ENCODE assay signal across 30 cellular contexts in genomic region chr1:101967871-101968270, GRCh38. TPM values are rescaled to one million over a fixed set of nuclear protein-coding genes. Genes with fewer than 3 reads are reported as not detected.
"Had no signal": no experiment of that assay in that cellular context is flagged by ENCODE, and none has a peak within 500 bp of the region (broad histone marks: within the 10 kb centered on the region; RNA-seq: fewer than 3 reads in every experiment).

No MANE protein-coding gene starts in this region.

- H3K27me3 ChIP-seq: Peyer's patch, SJSA1 had no signal

- H3K4me2 ChIP-seq: KMS-11, PC-9 had no signal

- H3K27ac ChIP-seq: KMS-11, PC-9, Peyer's patch, SJSA1, SK-N-MC had no signal

- H3K4me3 ChIP-seq: PC-9, Peyer's patch, SJSA1, SK-N-MC had no signal

- H3K4me1 ChIP-seq: Peyer's patch, SJSA1 had no signal

- H3K36me3 ChIP-seq: Peyer's patch, SJSA1 had no signal

- H3K9me3 ChIP-seq: Peyer's patch, SJSA1 had no signal

- DNase-seq: IMR-90, NCI-H1092, NCI-H1105 treated with DMSO at 0.1 percent for 48 hours, NCI-H1417 treated with DMSO at 0.1 percent for 48 hours, NCI-H146, NCI-H187, NCI-H2029, NCI-H2081 treated with DMSO at 0.1 percent for 48 hours, NCI-H2171, NCI-H226, NCI-H446, NCI-H510A, NCI-H524 treated with DMSO at 0.1 percent for 48 hours, NCI-H69, NCI-H774, PC-9, Peyer's patch, SHP77 treated with DMSO at 0.1 percent for 48 hours, T-helper 2 cell had no signal

- H2AFZ ChIP-seq: PC-9 had no signal

- ATAC-seq: HepG2, Right ventricle myocardium inferior had no signal

RNA-seq across cellular contexts. Expression of gene OLFM3, which starts 28.9 kb away (rescaled TPM):
- total RNA-seq: HepG2; HT1080; IMR-90; LHCN-M2; MCF 10A; OCI-LY7; PC-9; Right ventricle myocardium inferior; RPMI7951; SJSA1; T-helper 1 cell treated with Interleukin-12 subunit alpha and Interleukin-12 subunit beta and Interleukin-4 antibody, amounts not matched to agents 30 ng/mL and 1 ng/mL, for 36 hours had no signal
- polyA plus RNA-seq: HepG2, IMR-90 had no signal
